ENCODE assay signal across 11 cellular contexts in genomic region chr1:11473635-11474034, GRCh38. TPM values are rescaled to one million over a fixed set of nuclear protein-coding genes. Genes with fewer than 3 reads are reported as not detected.
DNase-seq lines count a peak whose midpoint lies in the region; ATAC-seq and TF ChIP-seq lines count a peak whose summit lies in the region.
"Had no signal": no experiment of that assay in that cellular context is flagged by ENCODE, and none has a peak within 500 bp of the region (broad histone marks: within the 10 kb centered on the region; RNA-seq: fewer than 3 reads in every experiment).

No MANE protein-coding gene starts in this region.

- DNase-seq in Caco-2 (peak; percentile 46 to 60), HFFc6 (peak; percentile 5), iPS-NIHi7 (ENCODE audit: extremely low spot score) (peak; percentile 86), KG1 (lab: John Stamatoyannopoulos, UW) (no peak), COR-L47 (lab: John Stamatoyannopoulos, UW) (no peak), AML-193 (lab: John Stamatoyannopoulos, UW) (no peak)
- DNase-seq in activated CD4-positive, alpha-beta memory T cell treated with anti-CD3 and anti-CD28 coated beads, Interleukin-2, amount 10 ng/mL, durations not matched to agents 7 days and 5 days, result peak; percentile 30
- DNase-seq: natural killer cell, NCI-H524 treated with DMSO at 0.1 percent for 48 hours, uterus had no signal

- TF ChIP-seq CTCF in Caco-2 (IDR thresholded peaks at IDR 0.05; ENCODE audit: insufficient read depth in 1 of 2, low read depth in 1 of 2, low read length in 1 of 2, severe bottlenecking in 1 of 2, unreplicated experiment in 1 of 2) (no peak), HFFc6 (IDR thresholded peaks at IDR 0.05) (no peak)

- no TSS peak for BruUV-seq in Caco-2 (replicated peaks; lab: Mats Ljungman, UMichigan)

- H3K27me3 Mint-ChIP-seq in Caco-2 (ENCODE audit: insufficient read depth, unreplicated experiment) (peaks cover 6% of the 10 kb centered on the region), HFFc6 (ENCODE audit: insufficient read depth) (peaks cover 10% of the 10 kb centered on the region)
- H3K27me3 Mint-ChIP-seq in activated CD4-positive, alpha-beta memory T cell treated with anti-CD3 and anti-CD28 coated beads, Interleukin-2, amount 10 ng/mL, durations not matched to agents 7 days and 5 days, result peaks cover 29% of the 10 kb centered on the region

- no peak overlapping the region for H3K4me3 ChIP-seq in Caco-2 (ENCODE audit: low read depth, low read length)
- H3K4me3 ChIP-seq: uterus had no signal

- intact Hi-C loops in Caco-2 (cut with micrococcal nuclease; ENCODE audit: unreplicated experiment), result no loop called here

- CTCF ChIA-PET in Caco-2 (lab: Charles Lee), result no interaction called here
- CTCF ChIA-PET in activated CD4-positive, alpha-beta memory T cell treated with anti-CD3 and anti-CD28 coated beads, Interleukin-2, amount 10 ng/mL, durations not matched to agents 7 days and 5 days (lab: Charles Lee), result no interaction called here

- no peak overlapping the region for H3K27ac Mint-ChIP-seq in Caco-2 (ENCODE audit: unreplicated experiment)
- no peak overlapping the region for H3K27ac Mint-ChIP-seq in HFFc6
- H3K27ac Mint-ChIP-seq in activated CD4-positive, alpha-beta memory T cell treated with anti-CD3 and anti-CD28 coated beads, Interleukin-2, amount 10 ng/mL, durations not matched to agents 7 days and 5 days, result no peak overlapping the region
- H3K27ac Mint-ChIP-seq: natural killer cell had no signal

- H3K9me3 ChIP-seq in Caco-2, result no peaks in the 10 kb centered on the region
- H3K9me3 ChIP-seq: uterus had no signal

- H3K36me3 Mint-ChIP-seq in Caco-2 (ENCODE audit: insufficient read depth, unreplicated experiment) (no peaks in the 10 kb centered on the region), HFFc6 (ENCODE audit: low read depth) (no peaks in the 10 kb centered on the region)
- H3K36me3 Mint-ChIP-seq in activated CD4-positive, alpha-beta memory T cell treated with anti-CD3 and anti-CD28 coated beads, Interleukin-2, amount 10 ng/mL, durations not matched to agents 7 days and 5 days (ENCODE audit: low read depth), result no peaks in the 10 kb centered on the region
- H3K36me3 Mint-ChIP-seq: natural killer cell had no signal

- no peak for ATAC-seq in HG03095 (IDR thresholded peaks at IDR 0.05; ENCODE audit: unreplicated experiment)

- POLR2A ChIA-PET in Caco-2 (lab: Charles Lee), result no interaction called here
- POLR2A ChIA-PET in activated CD4-positive, alpha-beta memory T cell treated with anti-CD3 and anti-CD28 coated beads, Interleukin-2, amount 10 ng/mL, durations not matched to agents 7 days and 5 days (lab: Charles Lee), result no interaction called here

- no peaks in the 10 kb centered on the region; the same call in 1 of the 2 replicates for H3K27me3 ChIP-seq in Caco-2 (replicated peaks; ENCODE audit: control insufficient read depth, insufficient read depth, low read length)
- H3K27me3 ChIP-seq: uterus had no signal

- H3K4me3 Mint-ChIP-seq in Caco-2 (ENCODE audit: unreplicated experiment), result no peak overlapping the region
- H3K4me3 Mint-ChIP-seq in HFFc6, result no peak overlapping the region
- no peak overlapping the region for H3K4me3 Mint-ChIP-seq in activated CD4-positive, alpha-beta memory T cell treated with anti-CD3 and anti-CD28 coated beads, Interleukin-2, amount 10 ng/mL, durations not matched to agents 7 days and 5 days
- H3K4me3 Mint-ChIP-seq: natural killer cell had no signal

- H3K9me3 Mint-ChIP-seq in Caco-2 (ENCODE audit: unreplicated experiment), result no peaks in the 10 kb centered on the region
- H3K9me3 Mint-ChIP-seq in HFFc6, result no peaks in the 10 kb centered on the region
- no peaks in the 10 kb centered on the region for H3K9me3 Mint-ChIP-seq in activated CD4-positive, alpha-beta memory T cell treated with anti-CD3 and anti-CD28 coated beads, Interleukin-2, amount 10 ng/mL, durations not matched to agents 7 days and 5 days
- H3K9me3 Mint-ChIP-seq: natural killer cell had no signal

- H3K4me1 ChIP-seq in Caco-2, result no peaks in the 10 kb centered on the region

- no peaks in the 10 kb centered on the region for H3K36me3 ChIP-seq in Caco-2 (ENCODE audit: control insufficient read depth, insufficient read depth, low read length)
- H3K36me3 ChIP-seq: uterus had no signal

- no peaks in the 10 kb centered on the region for H3K4me1 Mint-ChIP-seq in Caco-2 (ENCODE audit: low read depth, unreplicated experiment)
- H3K4me1 Mint-ChIP-seq in HFFc6 (ENCODE audit: low read depth), result no peaks in the 10 kb centered on the region
- H3K4me1 Mint-ChIP-seq in activated CD4-positive, alpha-beta memory T cell treated with anti-CD3 and anti-CD28 coated beads, Interleukin-2, amount 10 ng/mL, durations not matched to agents 7 days and 5 days, result peaks cover 5% of the 10 kb centered on the region

RNA-seq across cellular contexts. Expression of gene DISP3, which starts 5.3 kb away (rescaled TPM):
- total RNA-seq in Caco-2 (2022), result 0.56 and 1.1 TPM in 2 replicates
- not detected for total RNA-seq in HFFc6 (2021; fragmentation: NEBNext Ultra II Directional; extraction: Animal tissue kit (Norgen Biotek cat#: 25700))
- total RNA-seq in activated CD4-positive, alpha-beta memory T cell treated with anti-CD3 and anti-CD28 coated beads, Interleukin-2, amount 10 ng/mL, durations not matched to agents 7 days and 5 days, result under 1 TPM; 0.18 to 0.38 TPM

Comparison
In these comparisons a context has a peak if more than half of its experiments do, and no peak if none do; other contexts are left out.
1. DNase-seq: peak in Caco-2 (2 of 2), HFFc6 (single experiment), activated CD4-positive, alpha-beta memory T cell treated with anti-CD3 and anti-CD28 coated beads, Interleukin-2, amount 10 ng/mL, durations not matched to agents 7 days and 5 days (single experiment) and iPS-NIHi7 (single experiment); none in KG1 (single experiment), COR-L47 (single experiment) and AML-193 (0 of 2).